In genomic region chr15:80998252-80998651, GRCh38 we compare ENCODE assay signal across 1 cellular context.
TF ChIP-seq lines count a peak whose summit lies in the region.

No MANE protein-coding gene starts in this region.

TF ChIP-seq in IMR-90, 13 proteins besides CTCF, POLR2A, EP300 and RAD21:
- TF ChIP-seq USF2 (IDR thresholded peaks at IDR 0.05; ENCODE audit: low read depth, low read length) (peak; percentile 55; the same call in 1 of the 2 replicates), SMC3 (IDR thresholded peaks at IDR 0.05; ENCODE audit: low read depth, low read length) (no peak)
